20 cellular contexts compared by ENCODE assay signal in the genomic region with DNA sequence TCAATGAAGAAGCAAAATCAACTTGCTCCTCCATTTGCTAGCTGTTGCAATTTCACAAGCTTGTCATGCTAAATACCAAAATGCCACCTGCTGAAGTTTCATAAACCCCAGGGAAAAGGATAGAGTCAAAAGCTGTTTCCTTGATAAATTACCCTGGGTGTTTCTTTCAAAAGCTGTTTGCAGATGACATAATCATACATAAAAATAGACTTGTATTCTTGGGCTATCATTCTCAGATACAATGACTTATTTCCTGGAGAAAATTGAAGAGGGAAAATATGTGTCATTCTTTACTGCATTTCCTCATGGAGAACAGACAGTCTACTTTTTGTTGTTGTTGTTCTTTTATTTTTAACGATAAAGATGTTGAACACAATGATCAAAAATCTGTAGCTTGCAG.
DNase-seq lines count a peak whose midpoint lies in the region; ATAC-seq, FAIRE-seq and TF ChIP-seq lines count a peak whose summit lies in the region.
"Had no signal": no experiment of that assay in that cellular context is flagged by ENCODE, and none has a peak within 500 bp of the region (broad histone marks: within the 10 kb centered on the region; RNA-seq: fewer than 3 reads in every experiment).

No MANE protein-coding gene starts in this region.

- no peak overlapping the region for H3K4me3 ChIP-seq in BLaER1 treated with 17β-estradiol and CSF1 and Interleukin-3, amounts not matched to agents 10 nM and 100 nM
- no peak overlapping the region for H3K4me3 ChIP-seq in fibroblast of pulmonary artery (replicated peaks; ENCODE audit: low read depth, low read length)

- no peak overlapping the region for H3K4me3 Mint-ChIP-seq in activated naive CD4-positive, alpha-beta T cell treated with anti-CD3 and anti-CD28 coated beads, Interleukin-2, amount 10 ng/mL, durations not matched to agents 7 days and 5 days

- peak overlapping the region; percentile 46 to 76 (median 55); a peak in 21 of 22 replicates for H3K4me2 ChIP-seq in BLaER1 treated with 17β-estradiol and CSF1 and Interleukin-3, amounts not matched to agents 10 nM and 100 nM
- H3K4me2 ChIP-seq: KMS-11, SK-N-SH had no signal

- no peaks in the 10 kb centered on the region for H3K36me3 Mint-ChIP-seq in activated naive CD4-positive, alpha-beta T cell treated with anti-CD3 and anti-CD28 coated beads, Interleukin-2, amount 10 ng/mL, durations not matched to agents 7 days and 5 days

- no peak overlapping the region for H3K27ac Mint-ChIP-seq in activated naive CD4-positive, alpha-beta T cell treated with anti-CD3 and anti-CD28 coated beads, Interleukin-2, amount 10 ng/mL, durations not matched to agents 7 days and 5 days

- no peaks in the 10 kb centered on the region for H3K4me1 Mint-ChIP-seq in activated naive CD4-positive, alpha-beta T cell treated with anti-CD3 and anti-CD28 coated beads, Interleukin-2, amount 10 ng/mL, durations not matched to agents 7 days and 5 days

- peak overlapping the region in 7 of 11 experiments; percentile 8 to 85 (median 67); a peak in 12 of 22 replicates for H3K27ac ChIP-seq in BLaER1 treated with 17β-estradiol and CSF1 and Interleukin-3, amounts not matched to agents 10 nM and 100 nM
- peak overlapping the region; percentile 23 for H3K27ac ChIP-seq in angular gyrus (ENCODE audit: low read depth, low read length)
- H3K27ac ChIP-seq: 22Rv1, C4-2B, KMS-11 had no signal

- no peaks in the 10 kb centered on the region for H3K27me3 ChIP-seq in BLaER1 treated with 17β-estradiol and CSF1 and Interleukin-3, amounts not matched to agents 10 nM and 100 nM

- peak; percentile 6 for DNase-seq in DMS53 (lab: John Stamatoyannopoulos, UW)
- no peak for DNase-seq in DMS53 treated with DMSO at 0.1 percent for 48 hours (lab: John Stamatoyannopoulos, UW; ENCODE audit: unreplicated experiment)
- DNase-seq in fibroblast of pulmonary artery (ENCODE audit: low read depth): peak; percentile 29
- DNase-seq in activated naive CD4-positive, alpha-beta T cell treated with anti-CD3 and anti-CD28 coated beads, Interleukin-2, amount 10 ng/mL, durations not matched to agents 7 days and 5 days: no peak
- no peak for DNase-seq in GM19239 (ENCODE audit: insufficient read length, low spot score)
- DNase-seq: DMS 273 treated with DMSO at 0.1 percent for 48 hours, NCI-H1092 treated with DMSO at 0.1 percent for 48 hours, NCI-H1930, NCI-H510A treated with DMSO at 0.1 percent for 48 hours, SHP77, SK-N-SH had no signal

- peak overlapping the region in 4 of 11 experiments; percentile 37 to 69 (median 66); a peak in 6 of 22 replicates for H3K9ac ChIP-seq in BLaER1 treated with 17β-estradiol and CSF1 and Interleukin-3, amounts not matched to agents 10 nM and 100 nM
- H3K9ac ChIP-seq: KMS-11, SK-N-SH had no signal

- FAIRE-seq in GM19239 (lab: Jason Lieb, UNC): no peak
- FAIRE-seq: GM12892, H54 had no signal

- no peaks in the 10 kb centered on the region for H3K36me3 ChIP-seq in BLaER1 treated with 17β-estradiol and CSF1 and Interleukin-3, amounts not matched to agents 10 nM and 100 nM

- no peaks in the 10 kb centered on the region for H3K9me3 Mint-ChIP-seq in activated naive CD4-positive, alpha-beta T cell treated with anti-CD3 and anti-CD28 coated beads, Interleukin-2, amount 10 ng/mL, durations not matched to agents 7 days and 5 days

- CTCF ChIA-PET in activated naive CD4-positive, alpha-beta T cell treated with anti-CD3 and anti-CD28 coated beads, Interleukin-2, amount 10 ng/mL, durations not matched to agents 7 days and 5 days (lab: Charles Lee): interaction anchor here (1.2 kb wide), 1 partner anchor 22 kb away, joined by 3 read pairs; no protein-coding TSS in a partner anchor

- peaks cover 9 to 19% (median 12%) of the 10 kb centered on the region in 11 experiments; a peak in 20 of 22 replicates for H3K9me3 ChIP-seq in BLaER1 treated with 17β-estradiol and CSF1 and Interleukin-3, amounts not matched to agents 10 nM and 100 nM (replicated peaks in 1 of 11)
- H3K9me3 ChIP-seq: SK-N-SH had no signal

- no peaks in the 10 kb centered on the region for H4K20me1 ChIP-seq in BLaER1 treated with 17β-estradiol and CSF1 and Interleukin-3, amounts not matched to agents 10 nM and 100 nM

- peaks cover 20 to 41% (median 28%) of the 10 kb centered on the region in 10 experiments for H3K4me1 ChIP-seq in BLaER1 treated with 17β-estradiol and CSF1 and Interleukin-3, amounts not matched to agents 10 nM and 100 nM

- ATAC-seq in GM18498 (IDR thresholded peaks at IDR 0.05; ENCODE audit: unreplicated experiment): no peak
- ATAC-seq: Panc1 had no signal

- H3K27me3 Mint-ChIP-seq in activated naive CD4-positive, alpha-beta T cell treated with anti-CD3 and anti-CD28 coated beads, Interleukin-2, amount 10 ng/mL, durations not matched to agents 7 days and 5 days: peaks cover 5% of the 10 kb centered on the region

- TF ChIP-seq CTCF in fibroblast of pulmonary artery (IDR thresholded peaks at IDR 0.05; ENCODE audit: low read length, missing control alignments): no peak

Comparison
In these comparisons a context has a peak if more than half of its experiments do, and no peak if none do; other contexts are left out.
1. DNase-seq: peak in DMS53 (single experiment) and fibroblast of pulmonary artery (single experiment); none in DMS53 treated with DMSO at 0.1 percent for 48 hours (single experiment), activated naive CD4-positive, alpha-beta T cell treated with anti-CD3 and anti-CD28 coated beads, Interleukin-2, amount 10 ng/mL, durations not matched to agents 7 days and 5 days (single experiment) and GM19239 (single experiment).